ENCODE assay signal across 1 cellular context in the genomic region with DNA sequence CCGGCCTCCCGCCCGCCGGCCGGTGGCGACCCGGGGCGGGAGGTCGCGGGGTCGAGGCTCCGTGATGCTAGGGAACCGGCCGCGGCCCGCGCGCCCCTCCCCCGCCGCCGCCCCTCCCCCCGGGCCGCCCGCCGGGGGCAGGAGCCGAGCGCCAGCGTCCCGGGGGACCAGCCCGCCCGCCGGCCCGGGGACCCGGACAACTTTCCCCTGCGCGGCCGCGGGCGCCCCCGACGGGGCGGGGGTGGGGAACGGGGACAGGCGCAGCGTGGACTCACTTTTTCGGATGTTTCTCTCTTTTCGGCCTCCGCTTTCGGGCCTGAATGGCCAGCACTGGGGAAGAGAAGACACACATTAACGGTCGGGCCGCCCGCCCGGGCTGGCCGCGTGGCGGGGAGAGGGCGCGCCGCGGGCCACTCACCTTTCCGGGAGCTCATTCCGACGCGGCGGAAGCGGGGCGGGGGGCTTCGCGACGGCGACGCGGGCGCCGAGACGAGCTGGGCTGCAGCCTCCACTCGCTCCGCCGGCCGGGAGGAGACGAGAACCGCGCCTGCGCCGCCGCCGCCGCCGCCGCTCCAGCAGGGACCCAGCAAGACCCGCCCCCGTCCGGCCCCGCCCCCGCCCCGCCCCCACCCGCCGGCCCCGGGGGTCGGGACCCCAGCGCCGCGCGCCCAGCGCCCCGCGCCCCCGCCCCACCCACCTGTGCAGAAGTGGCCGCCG.
TF ChIP-seq lines count a peak whose summit lies in the region.

A gene (minus strand): TSS at position 549 of the 717 bp plus-strand sequence.

TF ChIP-seq in H1, 55 proteins besides CTCF, POLR2A, EP300 and RAD21 (continued from another document):
- peak; percentile 25; the same call in 1 of the 2 replicates for TF ChIP-seq POLR2AphosphoS5 (IDR thresholded peaks at IDR 0.05; ENCODE audit: low read depth, low read length)
- TF ChIP-seq BCL11A (IDR thresholded peaks at IDR 0.05; ENCODE audit: low read depth in 2 of 2, low read length in 2 of 2): no peak
